1 cellular context compared by ENCODE assay signal in genomic region chr1:150979723-150980056, GRCh38.
TF ChIP-seq lines count a peak whose summit lies in the region.

No MANE protein-coding gene starts in this region.

TF ChIP-seq in SK-N-SH, 30 proteins besides CTCF, POLR2A, EP300 and RAD21 (continued from another document):
- no peak for TF ChIP-seq USF2 (IDR thresholded peaks at IDR 0.05; ENCODE audit: borderline replicate concordance, low read depth, low read length)
- no peak for TF ChIP-seq RCOR1 (IDR thresholded peaks at IDR 0.05; ENCODE audit: low read length)
- TF ChIP-seq, protein P1, sequence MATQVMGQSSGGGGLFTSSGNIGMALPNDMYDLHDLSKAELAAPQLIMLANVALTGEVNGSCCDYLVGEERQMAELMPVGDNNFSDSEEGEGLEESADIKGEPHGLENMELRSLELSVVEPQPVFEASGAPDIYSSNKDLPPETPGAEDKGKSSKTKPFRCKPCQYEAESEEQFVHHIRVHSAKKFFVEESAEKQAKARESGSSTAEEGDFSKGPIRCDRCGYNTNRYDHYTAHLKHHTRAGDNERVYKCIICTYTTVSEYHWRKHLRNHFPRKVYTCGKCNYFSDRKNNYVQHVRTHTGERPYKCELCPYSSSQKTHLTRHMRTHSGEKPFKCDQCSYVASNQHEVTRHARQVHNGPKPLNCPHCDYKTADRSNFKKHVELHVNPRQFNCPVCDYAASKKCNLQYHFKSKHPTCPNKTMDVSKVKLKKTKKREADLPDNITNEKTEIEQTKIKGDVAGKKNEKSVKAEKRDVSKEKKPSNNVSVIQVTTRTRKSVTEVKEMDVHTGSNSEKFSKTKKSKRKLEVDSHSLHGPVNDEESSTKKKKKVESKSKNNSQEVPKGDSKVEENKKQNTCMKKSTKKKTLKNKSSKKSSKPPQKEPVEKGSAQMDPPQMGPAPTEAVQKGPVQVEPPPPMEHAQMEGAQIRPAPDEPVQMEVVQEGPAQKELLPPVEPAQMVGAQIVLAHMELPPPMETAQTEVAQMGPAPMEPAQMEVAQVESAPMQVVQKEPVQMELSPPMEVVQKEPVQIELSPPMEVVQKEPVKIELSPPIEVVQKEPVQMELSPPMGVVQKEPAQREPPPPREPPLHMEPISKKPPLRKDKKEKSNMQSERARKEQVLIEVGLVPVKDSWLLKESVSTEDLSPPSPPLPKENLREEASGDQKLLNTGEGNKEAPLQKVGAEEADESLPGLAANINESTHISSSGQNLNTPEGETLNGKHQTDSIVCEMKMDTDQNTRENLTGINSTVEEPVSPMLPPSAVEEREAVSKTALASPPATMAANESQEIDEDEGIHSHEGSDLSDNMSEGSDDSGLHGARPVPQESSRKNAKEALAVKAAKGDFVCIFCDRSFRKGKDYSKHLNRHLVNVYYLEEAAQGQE (IDR thresholded peaks at IDR 0.05; ENCODE audit: low read depth, low read length): no peak
- TF ChIP-seq, protein P2, sequence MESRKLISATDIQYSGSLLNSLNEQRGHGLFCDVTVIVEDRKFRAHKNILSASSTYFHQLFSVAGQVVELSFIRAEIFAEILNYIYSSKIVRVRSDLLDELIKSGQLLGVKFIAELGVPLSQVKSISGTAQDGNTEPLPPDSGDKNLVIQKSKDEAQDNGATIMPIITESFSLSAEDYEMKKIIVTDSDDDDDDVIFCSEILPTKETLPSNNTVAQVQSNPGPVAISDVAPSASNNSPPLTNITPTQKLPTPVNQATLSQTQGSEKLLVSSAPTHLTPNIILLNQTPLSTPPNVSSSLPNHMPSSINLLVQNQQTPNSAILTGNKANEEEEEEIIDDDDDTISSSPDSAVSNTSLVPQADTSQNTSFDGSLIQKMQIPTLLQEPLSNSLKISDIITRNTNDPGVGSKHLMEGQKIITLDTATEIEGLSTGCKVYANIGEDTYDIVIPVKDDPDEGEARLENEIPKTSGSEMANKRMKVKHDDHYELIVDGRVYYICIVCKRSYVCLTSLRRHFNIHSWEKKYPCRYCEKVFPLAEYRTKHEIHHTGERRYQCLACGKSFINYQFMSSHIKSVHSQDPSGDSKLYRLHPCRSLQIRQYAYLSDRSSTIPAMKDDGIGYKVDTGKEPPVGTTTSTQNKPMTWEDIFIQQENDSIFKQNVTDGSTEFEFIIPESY (IDR thresholded peaks at IDR 0.05; ENCODE audit: borderline replicate concordance, low read depth): no peak
- no peak for TF ChIP-seq NRF1 (IDR thresholded peaks at IDR 0.05; ENCODE audit: low read depth, low read length)
- TF ChIP-seq RFX5 (IDR thresholded peaks at IDR 0.05; ENCODE audit: low read length): no peak
- no peak for TF ChIP-seq RXRA (IDR thresholded peaks at IDR 0.05; ENCODE audit: borderline replicate concordance, low read depth)
- no peak for TF ChIP-seq YY1 (IDR thresholded peaks at IDR 0.05; ENCODE audit: low read depth)
- TF ChIP-seq SMC3 (IDR thresholded peaks at IDR 0.05; ENCODE audit: low read depth, low read length): no peak
